Comparison of ENCODE assay signal across 7 cellular contexts in genomic region chr5:148740966-148741742, GRCh38.
DNase-seq lines count a peak whose midpoint lies in the region; ATAC-seq, FAIRE-seq and TF ChIP-seq lines count a peak whose summit lies in the region.

No MANE protein-coding gene starts in this region.

- DNase-seq in GM06990 (ENCODE audit: extremely low read depth, insufficient read length) (peak; percentile 42), NCI-H748 (lab: John Stamatoyannopoulos, UW; ENCODE audit: unreplicated experiment) (peak; percentile 43), cerebellar cortex (ENCODE audit: low spot score) (peak; percentile 42), left lobe of liver (ENCODE audit: low spot score) (peak; percentile 70), urothelium cell line (ENCODE audit: low spot score) (peak; percentile 54), GM19238 (ENCODE audit: insufficient read length, low spot score) (no peak)

- ATAC-seq in HG02759 (IDR thresholded peaks at IDR 0.05; ENCODE audit: unreplicated experiment) (peak; percentile 60), left lobe of liver (peak; percentile 70)

- no peak overlapping the region for H3K4me3 ChIP-seq in GM06990 (replicated peaks; ENCODE audit: low read depth, low read length)

- H3K27me3 ChIP-seq in GM06990 (replicated peaks; ENCODE audit: control insufficient read depth, insufficient read depth, low read length) = no peaks in the 10 kb centered on the region

- no peaks in the 10 kb centered on the region for H3K36me3 ChIP-seq in GM06990 (ENCODE audit: control insufficient read depth, insufficient read depth, low read length)

- FAIRE-seq in urothelium cell line (lab: Jason Lieb, UNC) = no peak

- TF ChIP-seq CTCF in GM06990 (IDR thresholded peaks at IDR 0.05; ENCODE audit: insufficient read depth, low read length, poor library complexity, severe bottlenecking) = peak; percentile 52
